Comparison of ENCODE assay signal across 8 cellular contexts in genomic region chrX:53094584-53094908, GRCh38. TPM values are rescaled to one million over a fixed set of nuclear protein-coding genes. Genes with fewer than 3 reads are reported as not detected.
DNase-seq lines count a peak whose midpoint lies in the region; ATAC-seq and TF ChIP-seq lines count a peak whose summit lies in the region.

No MANE protein-coding gene starts in this region.

- peaks cover 0 to 6% (median 0%) of the 10 kb centered on the region in 3 donors for H3K36me3 ChIP-seq in tibial artery

- peaks cover 0 to 8% (median 0%) of the 10 kb centered on the region in 4 donors for H3K4me1 ChIP-seq in tibial artery

- H3K27ac Mint-ChIP-seq in activated CD8-positive, alpha-beta memory T cell treated with anti-CD3 and anti-CD28 coated beads, Interleukin-2, amount 10 ng/mL, durations not matched to agents 7 days and 5 days, result peak overlapping the region; percentile 85

- H3K9me3 Mint-ChIP-seq in activated CD8-positive, alpha-beta memory T cell treated with anti-CD3 and anti-CD28 coated beads, Interleukin-2, amount 10 ng/mL, durations not matched to agents 7 days and 5 days (ENCODE audit: low read depth), result no peaks in the 10 kb centered on the region

- 1 to 54% methylated on average over 5 of the region's 5 CpGs for WGBS in lower leg skin, 2 donors

- peak overlapping the region; percentile 85 to 94 for H3K27ac ChIP-seq in tibial artery

- DNase-seq in activated CD8-positive, alpha-beta memory T cell treated with anti-CD3 and anti-CD28 coated beads, Interleukin-2, amount 10 ng/mL, durations not matched to agents 7 days and 5 days, result no peak
- DNase-seq in activated CD8-positive, alpha-beta memory T cell treated with anti-CD3 and anti-CD28 coated beads, Interleukin-2, amount 50 U/mL, for 48 hours, result no peak
- DNase-seq in astrocyte of the cerebellum (ENCODE audit: low read depth), result no peak
- DNase-seq in lower leg skin (ENCODE audit: low spot score in 2 of 2), result no peak
- no peak for DNase-seq in tibial artery
- DNase-seq in NCI-H774 (lab: John Stamatoyannopoulos, UW), result no peak
- DNase-seq in AG20443 (ENCODE audit: low spot score), result no peak

- no peaks in the 10 kb centered on the region for H3K9me3 ChIP-seq in tibial artery

- H3K4me1 Mint-ChIP-seq in activated CD8-positive, alpha-beta memory T cell treated with anti-CD3 and anti-CD28 coated beads, Interleukin-2, amount 10 ng/mL, durations not matched to agents 7 days and 5 days, result peaks cover 15% of the 10 kb centered on the region

- in situ Hi-C loops in astrocyte of the cerebellum (cut with HindIII; ENCODE audit: low sequenced_read_pairs), result no loop called here

- ATAC-seq in activated CD8-positive, alpha-beta memory T cell treated with anti-CD3 and anti-CD28 coated beads, Interleukin-2, amount 10 ng/mL, durations not matched to agents 7 days and 5 days, result no peak
- ATAC-seq in GM18909 (IDR thresholded peaks at IDR 0.05; ENCODE audit: poor library complexity, unreplicated experiment), result no peak

- H3K27me3 Mint-ChIP-seq in activated CD8-positive, alpha-beta memory T cell treated with anti-CD3 and anti-CD28 coated beads, Interleukin-2, amount 10 ng/mL, durations not matched to agents 7 days and 5 days, result no peaks in the 10 kb centered on the region

- H3K4me3 ChIP-seq in astrocyte of the cerebellum (ENCODE audit: low read depth, low read length), result peak overlapping the region; percentile 66
- H3K4me3 ChIP-seq in lower leg skin (ENCODE audit: low read depth, poor library complexity, severe bottlenecking), result peak overlapping the region; percentile 20
- H3K4me3 ChIP-seq in tibial artery, result peak overlapping the region; percentile 67 to 79

- H3K36me3 Mint-ChIP-seq in activated CD8-positive, alpha-beta memory T cell treated with anti-CD3 and anti-CD28 coated beads, Interleukin-2, amount 10 ng/mL, durations not matched to agents 7 days and 5 days, result peaks cover 3% of the 10 kb centered on the region

- intact Hi-C loops in lower leg skin (cut with DNase I; ENCODE audit: low total_unique reads), result no loop called here
- intact Hi-C loops in tibial artery (cut with DNase I; ENCODE audit: low total_unique reads), result no loop called here

- no peak for TF ChIP-seq POLR2A in lower leg skin (IDR thresholded peaks at IDR 0.05)

- peak overlapping the region; percentile 89 for H3K4me3 Mint-ChIP-seq in activated CD8-positive, alpha-beta memory T cell treated with anti-CD3 and anti-CD28 coated beads, Interleukin-2, amount 10 ng/mL, durations not matched to agents 7 days and 5 days

- no peak for TF ChIP-seq CTCF in astrocyte of the cerebellum (IDR thresholded peaks at IDR 0.05; ENCODE audit: low read depth, low read length, missing control alignments)
- no peak for TF ChIP-seq CTCF in lower leg skin (IDR thresholded peaks at IDR 0.05)
- no peak for TF ChIP-seq CTCF in tibial artery (IDR thresholded peaks at IDR 0.05)

- no peaks in the 10 kb centered on the region for H3K27me3 ChIP-seq in tibial artery

- CTCF ChIA-PET in activated CD8-positive, alpha-beta memory T cell treated with anti-CD3 and anti-CD28 coated beads, Interleukin-2, amount 10 ng/mL, durations not matched to agents 7 days and 5 days (lab: Charles Lee), result no interaction called here

RNA-seq across cellular contexts. Expression of gene KANTR, which starts 0.6 kb away (rescaled TPM):
- 10 to 100 TPM in 1 of 2 experiments, 1 to 10 TPM in 1; 6.2 to 14.4 TPM for total RNA-seq in activated CD8-positive, alpha-beta memory T cell treated with anti-CD3 and anti-CD28 coated beads, Interleukin-2, amount 10 ng/mL, durations not matched to agents 7 days and 5 days
- total RNA-seq in lower leg skin, result 10 to 100 TPM; 12.5 to 28.1 (median 21.8) TPM

RNA-seq across cellular contexts. Expression of gene TSPYL2, which starts 12.4 kb away (rescaled TPM):
- total RNA-seq in activated CD8-positive, alpha-beta memory T cell treated with anti-CD3 and anti-CD28 coated beads, Interleukin-2, amount 10 ng/mL, durations not matched to agents 7 days and 5 days, result 10 to 100 TPM; 19.3 to 29.5 TPM
- 10 to 100 TPM; 23.4 to 52.1 (median 36.5) TPM for total RNA-seq in lower leg skin

RNA-seq across cellular contexts. Expression of gene GPR173, which starts 46.0 kb away (rescaled TPM):
- total RNA-seq in activated CD8-positive, alpha-beta memory T cell treated with anti-CD3 and anti-CD28 coated beads, Interleukin-2, amount 10 ng/mL, durations not matched to agents 7 days and 5 days, result under 1 TPM in 1 of 2 experiments, not detected in 1; 0.20 TPM
- total RNA-seq in lower leg skin, result under 1 TPM; 0.23 to 0.88 (median 0.49) TPM

Comparison
In these comparisons a context has a peak if more than half of its experiments do, and no peak if none do; other contexts are left out.
1. H3K4me3 ChIP-seq: peak in every context shown above with its lines; median percentile 73 in tibial artery; 66 in astrocyte of the cerebellum; 20 in lower leg skin.